ENCODE assay signal across 20 cellular contexts in the genomic region with DNA sequence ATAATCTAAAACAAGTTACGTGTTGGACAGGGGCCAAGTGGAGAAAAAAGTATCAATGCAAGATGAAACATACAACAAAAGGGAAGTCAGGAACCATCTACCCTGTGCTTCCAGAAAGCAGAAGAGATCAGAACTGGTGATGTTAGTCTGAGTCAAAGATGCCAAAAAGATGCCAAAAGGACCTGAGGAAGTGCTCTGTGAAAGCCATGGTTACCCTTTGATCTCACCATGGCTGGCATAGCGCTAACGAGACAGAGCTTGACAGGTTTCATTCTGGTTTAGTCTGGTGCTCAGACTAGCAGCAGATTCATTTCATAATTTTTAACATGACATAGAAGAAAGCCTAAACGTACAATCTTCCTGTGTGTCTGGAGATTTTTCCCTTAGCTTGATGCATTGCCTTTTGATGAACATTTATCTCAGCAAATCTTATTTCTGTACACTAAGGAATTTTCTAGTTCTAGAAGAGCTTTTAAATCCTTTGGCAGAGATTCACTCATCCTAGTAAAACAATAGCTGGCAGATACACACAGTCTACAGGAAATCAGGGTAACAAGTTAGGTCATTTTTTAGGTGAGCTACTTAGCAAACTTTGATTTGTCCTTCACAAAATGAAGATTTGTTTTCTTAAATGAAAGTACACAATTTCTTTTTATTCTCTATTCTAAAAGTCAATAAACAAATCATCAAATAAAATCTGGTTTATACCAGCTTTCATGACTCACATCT.
DNase-seq lines count a peak whose midpoint lies in the region; ATAC-seq, FAIRE-seq and TF ChIP-seq lines count a peak whose summit lies in the region.
"Had no signal": no experiment of that assay in that cellular context is flagged by ENCODE, and none has a peak within 500 bp of the region (broad histone marks: within the 10 kb centered on the region; RNA-seq: fewer than 3 reads in every experiment).

No MANE protein-coding gene starts in this region.

- BruUV-seq in K562 (replicated peaks; lab: Mats Ljungman, UMichigan) = no TSS peak

- H3K9me3 ChIP-seq in HEK293 (ENCODE audit: control insufficient read depth, insufficient read depth, low read depth, low read length) (no peaks in the 10 kb centered on the region), K562 (replicated peaks; ENCODE audit: control insufficient read depth, insufficient read depth, low read depth, low read length) (no peaks in the 10 kb centered on the region)
- H3K9me3 ChIP-seq: breast epithelium, right atrium auricular region, upper lobe of left lung had no signal

- H3K27ac ChIP-seq in HEK293 (ENCODE audit: extremely low read depth, low read depth, low read length) = no peak overlapping the region
- no peak overlapping the region for H3K27ac ChIP-seq in K562 (ENCODE audit: extremely low read depth, low read depth, low read length)
- H3K27ac ChIP-seq: right atrium auricular region, upper lobe of left lung had no signal

- no peak for TF ChIP-seq POLR2A in K562 (conservative IDR thresholded peaks at IDR 0.05)

- H3K4me1 ChIP-seq in HEK293 (ENCODE audit: control insufficient read depth, insufficient read depth, low read length) (no peaks in the 10 kb centered on the region), K562 (replicated peaks in 1 of 2; ENCODE audit: control insufficient read depth in 2 of 2, insufficient read depth in 2 of 2, low read length in 2 of 2) (no peaks in the 10 kb centered on the region; a peak in 1 of 5 replicates)
- H3K4me1 ChIP-seq: breast epithelium, right atrium auricular region, upper lobe of left lung had no signal

- TF ChIP-seq EP300 in K562 (IDR thresholded peaks at IDR 0.05; ENCODE audit: low read length) = no peak

- no peaks in the 10 kb centered on the region for H3K9me1 ChIP-seq in K562 (ENCODE audit: control insufficient read depth, insufficient read depth, low read length)

- no peak overlapping the region for H2AFZ ChIP-seq in K562 (ENCODE audit: low read depth, low read length)

- H3K36me3 ChIP-seq in HEK293 (ENCODE audit: control insufficient read depth in 2 of 2, insufficient read depth in 1 of 2, low read length in 2 of 2) = no peaks in the 10 kb centered on the region
- no peaks in the 10 kb centered on the region for H3K36me3 ChIP-seq in K562 (ENCODE audit: control insufficient read depth, insufficient read depth, low read length)
- H3K36me3 ChIP-seq: breast epithelium, right atrium auricular region, upper lobe of left lung had no signal

- no peaks in the 10 kb centered on the region for H4K20me1 ChIP-seq in K562 (replicated peaks; ENCODE audit: control insufficient read depth, insufficient read depth, low read length)

- TF ChIP-seq CTCF in HEK293 (tag by site-specific recombination; IDR thresholded peaks at IDR 0.05) (no peak), K562 (IDR thresholded peaks at IDR 0.05 in 2 of 3, conservative IDR thresholded peaks at IDR 0.05 in 1 of 3; ENCODE audit: insufficient read depth in 2 of 3, low read depth in 1 of 3, low read length in 3 of 3) (no peak)

- 35% methylated on average over 4 of the region's 4 CpGs for WGBS in K562 (ENCODE audit: insufficient coverage, low coverage, missing lambda C conversion rate)

- TF ChIP-seq RAD21 in K562 (CRISPR knock-in tag; conservative IDR thresholded peaks at IDR 0.05 in 1 of 2, IDR thresholded peaks at IDR 0.05 in 1 of 2) = no peak

- CTCF ChIA-PET in HEK293 (lab: Yijun Ruan, JAX) (no interaction called here), K562 (lab: Yijun Ruan, JAX; ENCODE audit: low intra/inter-chr PET ratio) (no interaction called here)

- DNase-seq in A172 (ENCODE audit: low spot score) = peak; percentile 14
- DNase-seq in K562 (ENCODE audit: extremely low read depth in 1 of 4, low spot score in 3 of 4) = no peak
- DNase-seq in left kidney (ENCODE audit: low read depth, low spot score) = peak; percentile 7
- no peak for DNase-seq in cortex of kidney (lab: John Stamatoyannopoulos, UW)
- DNase-seq in GM19239 (ENCODE audit: insufficient read length, low spot score) = no peak
- DNase-seq: activated CD4-positive, alpha-beta T cell treated with anti-CD3 and anti-CD28 coated beads, Interleukin-2, amount 10 ng/mL, durations not matched to agents 24 days and 14 days; CD4-positive, alpha-beta T cell; DMS 273 treated with DMSO at 0.1 percent for 48 hours; NCI-H2107; NCI-H526; stimulated activated CD8-positive, alpha-beta memory T cell treated with anti-CD3 and anti-CD28 coated beads, Interleukin-4, amount 100 ng/mL, for 48 hours; T-cell; upper lobe of left lung had no signal

- H3K4me2 ChIP-seq in K562 (ENCODE audit: insufficient read depth, low read length) = no peak overlapping the region

- no peak for FAIRE-seq in K562 (lab: Jason Lieb, UNC)
- FAIRE-seq in GM19239 (lab: Jason Lieb, UNC) = no peak
- FAIRE-seq: G401.6 had no signal

- no peak overlapping the region for H3K9ac ChIP-seq in K562 (ENCODE audit: insufficient read depth in 1 of 2, low read depth in 2 of 2, low read length in 2 of 2)

- H3K79me2 ChIP-seq in K562 (ENCODE audit: control insufficient read depth, insufficient read depth, low read length) = no peaks in the 10 kb centered on the region

- POLR2A ChIA-PET in HEK293 (lab: Yijun Ruan, JAX) = no interaction called here
- POLR2A ChIA-PET in K562 (lab: Yijun Ruan, JAX) = no interaction called here

- H3K27me3 ChIP-seq in K562 (ENCODE audit: control insufficient read depth in 2 of 2, insufficient read depth in 2 of 2, low read length in 2 of 2) = no peaks in the 10 kb centered on the region
- H3K27me3 ChIP-seq: breast epithelium, right atrium auricular region, upper lobe of left lung had no signal

- H3K4me3 ChIP-seq in HEK293 (ENCODE audit: low read depth, low read length) = no peak overlapping the region
- H3K4me3 ChIP-seq in K562 = no peak overlapping the region
- H3K4me3 ChIP-seq: breast epithelium, right atrium auricular region, upper lobe of left lung had no signal

- intact Hi-C loops in K562 (cut with micrococcal nuclease) = no loop called here

- ATAC-seq in K562 = no peak
- no peak for ATAC-seq in HG02870 (IDR thresholded peaks at IDR 0.05; ENCODE audit: unreplicated experiment)
- ATAC-seq in HG02840 (IDR thresholded peaks at IDR 0.05; ENCODE audit: low FRiP score, unreplicated experiment) = no peak
- ATAC-seq: left lobe of liver, T-cell had no signal

- in situ Hi-C loops in K562 (cut with MboI) = no loop called here

TF ChIP-seq in HEK293, 187 proteins besides CTCF, POLR2A, EP300 and RAD21:
- TF ChIP-seq ZNF174 (tag by site-specific recombination; IDR thresholded peaks at IDR 0.05) (no peak), GFI1B (tag by site-specific recombination; IDR thresholded peaks at IDR 0.05) (0 out of 2 replicates have a peak, but pooled peaks have one; percentile 12)

TF ChIP-seq in K562, 482 proteins besides CTCF, POLR2A, EP300 and RAD21:
- TF ChIP-seq, protein P1, sequence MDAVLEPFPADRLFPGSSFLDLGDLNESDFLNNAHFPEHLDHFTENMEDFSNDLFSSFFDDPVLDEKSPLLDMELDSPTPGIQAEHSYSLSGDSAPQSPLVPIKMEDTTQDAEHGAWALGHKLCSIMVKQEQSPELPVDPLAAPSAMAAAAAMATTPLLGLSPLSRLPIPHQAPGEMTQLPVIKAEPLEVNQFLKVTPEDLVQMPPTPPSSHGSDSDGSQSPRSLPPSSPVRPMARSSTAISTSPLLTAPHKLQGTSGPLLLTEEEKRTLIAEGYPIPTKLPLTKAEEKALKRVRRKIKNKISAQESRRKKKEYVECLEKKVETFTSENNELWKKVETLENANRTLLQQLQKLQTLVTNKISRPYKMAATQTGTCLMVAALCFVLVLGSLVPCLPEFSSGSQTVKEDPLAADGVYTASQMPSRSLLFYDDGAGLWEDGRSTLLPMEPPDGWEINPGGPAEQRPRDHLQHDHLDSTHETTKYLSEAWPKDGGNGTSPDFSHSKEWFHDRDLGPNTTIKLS (IDR thresholded peaks at IDR 0.05; ENCODE audit: borderline replicate concordance, low read depth) = no peak
- TF ChIP-seq NFIC (IDR thresholded peaks at IDR 0.05) = peak; percentile 36

Comparison
In these comparisons a context has a peak if more than half of its experiments do, and no peak if none do; other contexts are left out.
1. DNase-seq: peak in A172 (single experiment) and left kidney (single experiment); none in K562 (0 of 4), cortex of kidney (single experiment) and GM19239 (single experiment).